12 cellular contexts compared by ENCODE assay signal in genomic region chr1:155463865-155464264, GRCh38.
A peak's percentile ranks its signal among the peaks of the same experiment; 100 is the strongest.
DNase-seq lines count a peak whose midpoint lies in the region; ATAC-seq, FAIRE-seq and TF ChIP-seq lines count a peak whose summit lies in the region.
"Had no signal": no experiment of that assay in that cellular context is flagged by ENCODE, and none has a peak within 500 bp of the region (broad histone marks: within the 10 kb centered on the region; RNA-seq: fewer than 3 reads in every experiment).

No MANE protein-coding gene starts in this region.

- no peak overlapping the region for H3K27ac ChIP-seq in HEK293 (ENCODE audit: extremely low read depth, low read depth, low read length)
- H3K27ac ChIP-seq in brain microvascular endothelial cell, result peak overlapping the region; percentile 89
- no peak overlapping the region for H3K27ac ChIP-seq in mesendoderm (ENCODE audit: low read depth, low read length)
- H3K27ac ChIP-seq in colonic mucosa, result no peak overlapping the region

- H3K9me3 ChIP-seq in HEK293 (ENCODE audit: control insufficient read depth, insufficient read depth, low read depth, low read length) (no peaks in the 10 kb centered on the region), colonic mucosa (no peaks in the 10 kb centered on the region)

- CTCF ChIA-PET in HEK293 (lab: Yijun Ruan, JAX), result no interaction called here

- peaks cover 2% of the 10 kb centered on the region for H3K79me1 ChIP-seq in mesendoderm (ENCODE audit: low read length)

- no peak overlapping the region for H3K9ac ChIP-seq in mesendoderm (ENCODE audit: low read length)
- H3K9ac ChIP-seq in colonic mucosa (ENCODE audit: low read depth in 2 of 2, low read length in 2 of 2), result no peak overlapping the region

- TF ChIP-seq CTCF in HEK293 (tag by site-specific recombination; IDR thresholded peaks at IDR 0.05), result no peak
- no peak for TF ChIP-seq CTCF in brain microvascular endothelial cell (IDR thresholded peaks at IDR 0.05; ENCODE audit: low read depth, low read length, missing control alignments)
- TF ChIP-seq CTCF in colonic mucosa (IDR thresholded peaks at IDR 0.05), result no peak

- H3K4me3 ChIP-seq in HEK293 (ENCODE audit: low read depth, low read length) (no peak overlapping the region), brain microvascular endothelial cell (ENCODE audit: low read depth, low read length) (no peak overlapping the region), mesendoderm (ENCODE audit: low read length) (no peak overlapping the region), colonic mucosa (no peak overlapping the region)

- no peak overlapping the region for H2BK120ac ChIP-seq in mesendoderm (ENCODE audit: low read depth, low read length)

- DNase-seq in AG08395 (ENCODE audit: low spot score) (peak; percentile 79), brain microvascular endothelial cell (peak; percentile 83), mesendoderm (peak; percentile 10), colonic mucosa (no peak), germinal center (ENCODE audit: low spot score) (no peak), HTR-8/SVneo (ENCODE audit: insufficient read length, low spot score) (no peak)
- DNase-seq: activated naive CD4-positive, alpha-beta T cell treated with Interleukin-2 at 50 U/mL for 16 hours; NCI-H146; OCI-M1 had no signal

- in situ Hi-C loops in brain microvascular endothelial cell (cut with HindIII; ENCODE audit: low pct_ligation_motif_present, low sequenced_read_pairs), result no loop called here

- no peak overlapping the region for H3K56ac ChIP-seq in mesendoderm (ENCODE audit: low read length)

- no peaks in the 10 kb centered on the region for H3K4me1 ChIP-seq in HEK293 (ENCODE audit: control insufficient read depth, insufficient read depth, low read length)
- no peaks in the 10 kb centered on the region for H3K4me1 ChIP-seq in mesendoderm (ENCODE audit: control insufficient read depth, low read depth, low read length)
- H3K4me1 ChIP-seq in colonic mucosa, result no peaks in the 10 kb centered on the region

- H4K8ac ChIP-seq in mesendoderm (ENCODE audit: low read depth, low read length), result no peak overlapping the region

- no peak overlapping the region for H2AK5ac ChIP-seq in mesendoderm (ENCODE audit: low read length)

- H3K79me2 ChIP-seq in mesendoderm (ENCODE audit: control insufficient read depth, insufficient read depth, low read length), result no peaks in the 10 kb centered on the region

- H3K27me3 ChIP-seq in brain microvascular endothelial cell (replicated peaks) (no peaks in the 10 kb centered on the region), mesendoderm (ENCODE audit: insufficient read depth, low read length, poor library complexity) (no peaks in the 10 kb centered on the region), colonic mucosa (no peaks in the 10 kb centered on the region)

- peaks cover 4 to 6% of the 10 kb centered on the region in 2 experiments; a peak in 2 of 3 replicates for H3K36me3 ChIP-seq in HEK293 (ENCODE audit: control insufficient read depth in 2 of 2, insufficient read depth in 1 of 2, low read length in 2 of 2)
- peaks cover 2% of the 10 kb centered on the region for H3K36me3 ChIP-seq in brain microvascular endothelial cell (replicated peaks)
- H3K36me3 ChIP-seq in mesendoderm (ENCODE audit: control insufficient read depth, insufficient read depth, low read length), result no peaks in the 10 kb centered on the region
- peaks cover 6% of the 10 kb centered on the region for H3K36me3 ChIP-seq in colonic mucosa

- H3K4me2 ChIP-seq in mesendoderm (ENCODE audit: low read length), result no peak overlapping the region

- H3K18ac ChIP-seq in mesendoderm (ENCODE audit: low read length), result no peak overlapping the region

- no CpG with 5 or more reads among the region's 2 CpGs for WGBS in mesendoderm (ENCODE audit: extremely low coverage, insufficient coverage, low lambda C conversion rate)

- no peak overlapping the region for H3K23ac ChIP-seq in mesendoderm (ENCODE audit: low read length)

- intact Hi-C loops in colonic mucosa (cut with DNase I), result no loop called here

- POLR2A ChIA-PET in HEK293 (lab: Yijun Ruan, JAX), result interaction anchor here (1.0 kb wide), 1 partner anchor 9 kb away, joined by 3 read pairs; no protein-coding TSS in a partner anchor

- H4K5ac ChIP-seq in mesendoderm (ENCODE audit: low read length), result no peak overlapping the region

- ATAC-seq in GM21737 (IDR thresholded peaks at IDR 0.05; ENCODE audit: unreplicated experiment), result no peak

- H2BK15ac ChIP-seq in mesendoderm (replicated peaks; ENCODE audit: low read depth), result no peak overlapping the region

- no peak for FAIRE-seq in HTR-8/SVneo (lab: Jason Lieb, UNC)
- FAIRE-seq: H1 had no signal

- H3K4ac ChIP-seq in mesendoderm (ENCODE audit: low read depth, low read length), result no peak overlapping the region

- H2BK5ac ChIP-seq in mesendoderm (ENCODE audit: low read length), result no peak overlapping the region

TF ChIP-seq in HEK293, 187 proteins besides CTCF, POLR2A, EP300 and RAD21:
- no peak for TF ChIP-seq ZNF514 (tag by site-specific recombination; IDR thresholded peaks at IDR 0.05)
- no peak for TF ChIP-seq ZNF174 (tag by site-specific recombination; IDR thresholded peaks at IDR 0.05)
- no peak for TF ChIP-seq ZNF112 (tag by site-specific recombination; IDR thresholded peaks at IDR 0.05)
- TF ChIP-seq YY1 (tag by site-specific recombination; IDR thresholded peaks at IDR 0.05), result no peak
- TF ChIP-seq PRDM1 (tag by site-specific recombination; IDR thresholded peaks at IDR 0.05), result peak; percentile 62; the same call in 1 of the 2 replicates
- no peak for TF ChIP-seq ZNF366 (tag by site-specific recombination; conservative IDR thresholded peaks at IDR 0.05)
TF ChIP-seq in HEK293: peak in this region for 1.

Comparison
In these comparisons a context has a peak if more than half of its experiments do, and no peak if none do; other contexts are left out.
1. DNase-seq: peak in AG08395 (single experiment), brain microvascular endothelial cell (single experiment) and mesendoderm (single experiment); none in colonic mucosa (single experiment), germinal center (single experiment) and HTR-8/SVneo (single experiment).